In the genomic region with DNA sequence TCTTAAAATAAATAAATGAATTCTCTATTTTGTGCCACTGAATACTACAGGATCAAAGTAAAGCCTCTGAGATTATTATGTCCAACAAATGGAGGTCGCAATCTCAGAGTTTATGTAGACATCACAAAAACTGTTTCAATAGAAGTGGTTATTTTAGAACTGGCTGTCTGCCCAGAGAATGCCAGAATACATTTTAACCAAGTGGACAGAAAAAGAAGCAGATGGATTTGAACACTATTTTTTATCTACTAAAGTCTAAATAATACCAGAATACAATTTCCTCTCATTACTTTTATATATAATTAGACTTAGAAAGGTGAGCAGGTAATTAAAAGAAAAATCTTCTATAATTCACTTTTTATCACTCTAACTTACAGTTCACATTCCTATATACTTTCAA, we compare ENCODE assay signal across 15 cellular contexts.
DNase-seq lines count a peak whose midpoint lies in the region; ATAC-seq and TF ChIP-seq lines count a peak whose summit lies in the region.
"Had no signal": no experiment of that assay in that cellular context is flagged by ENCODE, and none has a peak within 500 bp of the region (broad histone marks: within the 10 kb centered on the region; RNA-seq: fewer than 3 reads in every experiment).

No MANE protein-coding gene starts in this region.

- peaks cover 2% of the 10 kb centered on the region for H3K36me3 Mint-ChIP-seq in activated naive CD8-positive, alpha-beta T cell treated with anti-CD3 and anti-CD28 coated beads for 36 hours

- peaks cover 36% of the 10 kb centered on the region for H3K4me1 Mint-ChIP-seq in activated naive CD8-positive, alpha-beta T cell treated with anti-CD3 and anti-CD28 coated beads for 36 hours

- peak; percentile 38 for DNase-seq in NCI-H2107 treated with DMSO at 0.1 percent for 48 hours (lab: John Stamatoyannopoulos, UW; ENCODE audit: unreplicated experiment)
- DNase-seq in NCI-H2107 (lab: John Stamatoyannopoulos, UW) = no peak
- DNase-seq in RPMI8226 = peak; percentile 72
- DNase-seq in fibroblast of pulmonary artery (ENCODE audit: low read depth) = peak; percentile 82
- DNase-seq in smooth muscle cell of the brain vasculature (ENCODE audit: low read depth, low spot score) = peak; percentile 47
- DNase-seq in activated naive CD8-positive, alpha-beta T cell treated with anti-CD3 and anti-CD28 coated beads for 36 hours = no peak
- no peak for DNase-seq in RKO (ENCODE audit: low spot score)
- DNase-seq: DND-41; gastrocnemius medialis; left lung; stimulated activated CD4-positive, alpha-beta T cell treated with anti-CD3 and anti-CD28 coated beads, Interleukin-1b, Interleukin-23, amount 100 ng/mL, for 48 hours had no signal

- H3K4me3 Mint-ChIP-seq in activated naive CD8-positive, alpha-beta T cell treated with anti-CD3 and anti-CD28 coated beads for 36 hours = no peak overlapping the region
- H3K4me3 Mint-ChIP-seq: stimulated activated naive CD8-positive, alpha-beta T cell treated with anti-CD3 and anti-CD28 coated beads, Interleukin-15, Interleukin-2, amounts not matched to agents 100 ng/mL and 50 ng/mL, for 24 hours had no signal

- no peaks in the 10 kb centered on the region for H3K9me3 Mint-ChIP-seq in activated naive CD8-positive, alpha-beta T cell treated with anti-CD3 and anti-CD28 coated beads for 36 hours
- H3K9me3 Mint-ChIP-seq: stimulated activated naive CD8-positive, alpha-beta T cell treated with anti-CD3 and anti-CD28 coated beads, Interleukin-15, Interleukin-2, amounts not matched to agents 100 ng/mL and 50 ng/mL, for 24 hours had no signal

- no peak overlapping the region for H3K4me3 ChIP-seq in fibroblast of pulmonary artery (replicated peaks; ENCODE audit: low read depth, low read length)
- H3K4me3 ChIP-seq: breast epithelium, gastrocnemius medialis, left lung had no signal

- ATAC-seq in HG02852 (IDR thresholded peaks at IDR 0.05; ENCODE audit: unreplicated experiment) = no peak
- ATAC-seq: gastrocnemius medialis, left lung, Panc1 had no signal

- no peak for TF ChIP-seq CTCF in fibroblast of pulmonary artery (IDR thresholded peaks at IDR 0.05; ENCODE audit: low read length, missing control alignments)

- H3K27ac Mint-ChIP-seq in activated naive CD8-positive, alpha-beta T cell treated with anti-CD3 and anti-CD28 coated beads for 36 hours = no peak overlapping the region
- H3K27ac Mint-ChIP-seq: stimulated activated naive CD8-positive, alpha-beta T cell treated with anti-CD3 and anti-CD28 coated beads, Interleukin-15, Interleukin-2, amounts not matched to agents 100 ng/mL and 50 ng/mL, for 24 hours had no signal

- no peaks in the 10 kb centered on the region for H3K27me3 Mint-ChIP-seq in activated naive CD8-positive, alpha-beta T cell treated with anti-CD3 and anti-CD28 coated beads for 36 hours
- H3K27me3 Mint-ChIP-seq: stimulated activated naive CD8-positive, alpha-beta T cell treated with anti-CD3 and anti-CD28 coated beads, Interleukin-15, Interleukin-2, amounts not matched to agents 100 ng/mL and 50 ng/mL, for 24 hours had no signal

Comparison
In these comparisons a context has a peak if more than half of its experiments do, and no peak if none do; other contexts are left out.
1. DNase-seq: peak in NCI-H2107 treated with DMSO at 0.1 percent for 48 hours (single experiment), RPMI8226 (single experiment), fibroblast of pulmonary artery (single experiment) and smooth muscle cell of the brain vasculature (single experiment); none in NCI-H2107 (single experiment), activated naive CD8-positive, alpha-beta T cell treated with anti-CD3 and anti-CD28 coated beads for 36 hours (single experiment) and RKO (single experiment).